Comparison of ENCODE assay signal across 26 cellular contexts in the genomic region with DNA sequence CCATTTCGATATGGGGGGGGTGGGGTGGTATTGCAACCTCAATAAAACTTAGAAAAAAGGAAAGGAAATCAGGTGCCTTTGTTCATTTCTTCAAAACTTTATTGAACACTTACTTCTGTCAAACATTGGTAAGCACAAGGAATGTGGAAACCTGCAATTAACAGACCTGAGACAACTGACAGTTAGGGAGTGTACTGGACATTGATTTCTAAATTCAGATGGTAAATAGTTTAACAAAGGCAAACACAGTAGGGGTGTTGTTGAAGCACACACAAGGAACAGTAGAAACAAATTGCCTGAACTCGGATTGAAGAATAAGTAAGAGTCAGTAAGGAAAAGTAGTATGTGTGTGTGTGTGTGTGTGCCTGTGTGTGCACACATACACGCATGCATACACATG.
"Had no signal": no experiment of that assay in that cellular context is flagged by ENCODE, and none has a peak within 500 bp of the region (broad histone marks: within the 10 kb centered on the region; RNA-seq: fewer than 3 reads in every experiment).

No MANE protein-coding gene starts in this region.

- H3K4me3 ChIP-seq: left lung, lower lobe of right lung, ovary, prostate gland, skin epidermis, spleen, suprapubic skin, thoracic aorta, tibial artery, upper lobe of right lung had no signal

- H3K9me3 ChIP-seq: left lung, lower lobe of right lung, ovary, prostate gland, spleen, suprapubic skin, thoracic aorta, tibial artery, upper lobe of right lung had no signal

- H3K27me3 Mint-ChIP-seq: naive B cell; stimulated activated naive CD8-positive, alpha-beta T cell treated with anti-CD3 and anti-CD28 coated beads, Interleukin-15, Interleukin-2, amounts not matched to agents 100 ng/mL and 50 ng/mL, for 24 hours had no signal

- H3K4me3 Mint-ChIP-seq: naive B cell; natural killer cell; nephron progenitor cell; stimulated activated effector memory CD8-positive, alpha-beta T cell treated with anti-CD3 and anti-CD28 coated beads, Interleukin-12 subunit alpha, Interleukin-12 subunit beta, amount 100 ng/mL, for 72 hours; stimulated activated naive CD8-positive, alpha-beta T cell treated with anti-CD3 and anti-CD28 coated beads, Interleukin-15, Interleukin-2, amounts not matched to agents 100 ng/mL and 50 ng/mL, for 24 hours had no signal

- H3K36me3 ChIP-seq: left lung, lower lobe of right lung, ovary, prostate gland, spleen, suprapubic skin, thoracic aorta, tibial artery, upper lobe of right lung had no signal

- H3K27ac ChIP-seq: left lung, lower lobe of right lung, ovary, prostate gland, skin epidermis, spleen, suprapubic skin, thoracic aorta, tibial artery, upper lobe of right lung had no signal

- H3K27ac Mint-ChIP-seq: natural killer cell; nephron progenitor cell; stimulated activated effector memory CD8-positive, alpha-beta T cell treated with anti-CD3 and anti-CD28 coated beads, Interleukin-12 subunit alpha, Interleukin-12 subunit beta, amount 100 ng/mL, for 72 hours; stimulated activated naive CD8-positive, alpha-beta T cell treated with anti-CD3 and anti-CD28 coated beads, Interleukin-15, Interleukin-2, amounts not matched to agents 100 ng/mL and 50 ng/mL, for 24 hours had no signal

- H3K4me1 ChIP-seq: left lung, lower lobe of right lung, prostate gland, spleen, suprapubic skin, upper lobe of right lung had no signal

- H3K4me1 Mint-ChIP-seq: naive B cell; natural killer cell; nephron progenitor cell; stimulated activated effector memory CD8-positive, alpha-beta T cell treated with anti-CD3 and anti-CD28 coated beads, Interleukin-12 subunit alpha, Interleukin-12 subunit beta, amount 100 ng/mL, for 72 hours had no signal

- ATAC-seq: left cardiac atrium; left lung; lower lobe of right lung; natural killer cell; right cardiac atrium; sciatic nerve; stimulated activated effector memory CD8-positive, alpha-beta T cell treated with anti-CD3 and anti-CD28 coated beads, Interleukin-12 subunit alpha, Interleukin-12 subunit beta, amount 100 ng/mL, for 72 hours; upper lobe of right lung had no signal

- H3K9me3 Mint-ChIP-seq: nephron progenitor cell; stimulated activated effector memory CD8-positive, alpha-beta T cell treated with anti-CD3 and anti-CD28 coated beads, Interleukin-12 subunit alpha, Interleukin-12 subunit beta, amount 100 ng/mL, for 72 hours; stimulated activated naive CD8-positive, alpha-beta T cell treated with anti-CD3 and anti-CD28 coated beads, Interleukin-15, Interleukin-2, amounts not matched to agents 100 ng/mL and 50 ng/mL, for 24 hours had no signal

- DNase-seq: hippocampal formation; kidney glomerular epithelial cell; left cardiac atrium; left lung; lower lobe of right lung; mammary epithelial cell; mesenchymal stem cell; naive B cell; natural killer cell; nephron progenitor cell; ovary; retina; right cardiac atrium; spleen; stimulated activated CD4-positive, alpha-beta T cell treated with anti-CD3 and anti-CD28 coated beads, Interleukin-4, amount 100 ng/mL, for 24 hours; stimulated activated naive CD4-positive, alpha-beta T cell; tibial artery; trophoblast cell; upper lobe of right lung had no signal

- H3K36me3 Mint-ChIP-seq: naive B cell; natural killer cell; stimulated activated effector memory CD8-positive, alpha-beta T cell treated with anti-CD3 and anti-CD28 coated beads, Interleukin-12 subunit alpha, Interleukin-12 subunit beta, amount 100 ng/mL, for 72 hours had no signal

- H3K27me3 ChIP-seq: left lung, ovary, spleen, suprapubic skin, tibial artery, upper lobe of right lung had no signal
